25 cellular contexts compared by ENCODE assay signal in genomic region chr10:110400173-110400947, GRCh38.
DNase-seq lines count a peak whose midpoint lies in the region; ATAC-seq and TF ChIP-seq lines count a peak whose summit lies in the region.
"Had no signal": no experiment of that assay in that cellular context is flagged by ENCODE, and none has a peak within 500 bp of the region (broad histone marks: within the 10 kb centered on the region; RNA-seq: fewer than 3 reads in every experiment).

No MANE protein-coding gene starts in this region.

- H3K27me3 ChIP-seq in smooth muscle cell (ENCODE audit: low read depth) = no peaks in the 10 kb centered on the region
- H3K27me3 ChIP-seq: cardiac muscle cell, gastroesophageal sphincter, sigmoid colon had no signal

- no peak for ATAC-seq in natural killer cell treated with Interleukin-12 subunit alpha and Interleukin-12 subunit beta and Interleukin-15 and Interleukin-18, amount 100 ng/mL, for 72 hours
- ATAC-seq in natural killer cell = no peak
- no peak for ATAC-seq in GM21717 (IDR thresholded peaks at IDR 0.05; ENCODE audit: unreplicated experiment)
- ATAC-seq: naive thymus-derived CD4-positive, alpha-beta T cell; T-helper 17 cell had no signal

- intact Hi-C loops in natural killer cell (cut with micrococcal nuclease) = no loop called here

- no peaks in the 10 kb centered on the region for H3K27me3 Mint-ChIP-seq in natural killer cell treated with Interleukin-12 subunit alpha and Interleukin-12 subunit beta and Interleukin-15 and Interleukin-18, amount 100 ng/mL, for 72 hours
- peaks cover 0 to 3% of the 10 kb centered on the region in 2 donors for H3K27me3 Mint-ChIP-seq in natural killer cell (ENCODE audit: low read depth in 2 of 2)
- H3K27me3 Mint-ChIP-seq: naive thymus-derived CD4-positive, alpha-beta T cell; T-helper 17 cell had no signal

- H3K4me3 ChIP-seq in fibroblast of pulmonary artery (replicated peaks; ENCODE audit: low read depth, low read length) (no peak overlapping the region), smooth muscle cell (no peak overlapping the region)
- H3K4me3 ChIP-seq: cardiac muscle cell, gastroesophageal sphincter, sigmoid colon had no signal

- no peaks in the 10 kb centered on the region for H3K9me3 ChIP-seq in smooth muscle cell (replicated peaks; ENCODE audit: low read depth)
- H3K9me3 ChIP-seq: gastroesophageal sphincter, sigmoid colon had no signal

- H3K4me3 Mint-ChIP-seq in natural killer cell treated with Interleukin-12 subunit alpha and Interleukin-12 subunit beta and Interleukin-15 and Interleukin-18, amount 100 ng/mL, for 72 hours = no peak overlapping the region
- no peak overlapping the region for H3K4me3 Mint-ChIP-seq in natural killer cell
- H3K4me3 Mint-ChIP-seq: CD14-positive monocyte; memory B cell; naive thymus-derived CD4-positive, alpha-beta T cell; T-helper 17 cell had no signal

- TF ChIP-seq CTCF in natural killer cell (IDR thresholded peaks at IDR 0.05) = no peak
- TF ChIP-seq CTCF in fibroblast of pulmonary artery (IDR thresholded peaks at IDR 0.05; ENCODE audit: low read length, missing control alignments) = no peak
- no peak for TF ChIP-seq CTCF in smooth muscle cell (IDR thresholded peaks at IDR 0.05; ENCODE audit: borderline replicate concordance, insufficient read depth, poor library complexity, severe bottlenecking)

- H3K27ac ChIP-seq in smooth muscle cell (ENCODE audit: low read depth) = no peak overlapping the region
- H3K27ac ChIP-seq: cardiac muscle cell, gastroesophageal sphincter, parathyroid adenoma, sigmoid colon, WERI-Rb-1 had no signal

- no peak overlapping the region for H3K4me2 ChIP-seq in smooth muscle cell

- no peaks in the 10 kb centered on the region for H3F3A ChIP-seq in smooth muscle cell (ENCODE audit: low read depth)

- no peak for DNase-seq in natural killer cell treated with Interleukin-12 subunit alpha and Interleukin-12 subunit beta and Interleukin-15 and Interleukin-18, amount 100 ng/mL, for 72 hours (ENCODE audit: low spot score)
- DNase-seq in natural killer cell (no peak), RPMI8226 (peak; percentile 83), fibroblast of pulmonary artery (ENCODE audit: low read depth) (peak; percentile 51), smooth muscle cell (lab: John Stamatoyannopoulos, UW; ENCODE audit: unreplicated experiment) (no peak), D341Med (ENCODE audit: low spot score) (no peak), SKM-1 (lab: John Stamatoyannopoulos, UW; ENCODE audit: unreplicated experiment) (no peak)
- DNase-seq: activated effector memory CD4-positive, alpha-beta T cell treated with anti-CD3 and anti-CD28 coated beads, Interleukin-2, amount 50 U/mL, for 16 hours; dermis blood vessel endothelial cell; GOT3; naive thymus-derived CD4-positive, alpha-beta T cell; NCI-H1105 treated with DMSO at 0.1 percent for 48 hours; NCI-H2107; NCI-H524; SHP77 treated with DMSO at 0.1 percent for 48 hours; sigmoid colon; stimulated activated naive CD4-positive, alpha-beta T cell; T-helper 17 cell; WERI-Rb-1 had no signal

- peaks cover 29 to 50% of the 10 kb centered on the region in 2 donors for H3K4me1 Mint-ChIP-seq in natural killer cell treated with Interleukin-12 subunit alpha and Interleukin-12 subunit beta and Interleukin-15 and Interleukin-18, amount 100 ng/mL, for 72 hours (ENCODE audit: low read depth in 2 of 2)
- H3K4me1 Mint-ChIP-seq in natural killer cell = peaks cover 12 to 16% of the 10 kb centered on the region in 2 donors
- H3K4me1 Mint-ChIP-seq: memory B cell had no signal

- peak overlapping the region; percentile 16 to 83 for H3K27ac Mint-ChIP-seq in natural killer cell treated with Interleukin-12 subunit alpha and Interleukin-12 subunit beta and Interleukin-15 and Interleukin-18, amount 100 ng/mL, for 72 hours
- no peak overlapping the region for H3K27ac Mint-ChIP-seq in natural killer cell
- H3K27ac Mint-ChIP-seq: memory B cell; naive thymus-derived CD4-positive, alpha-beta T cell; T-helper 17 cell had no signal

- H3K36me3 Mint-ChIP-seq in natural killer cell treated with Interleukin-12 subunit alpha and Interleukin-12 subunit beta and Interleukin-15 and Interleukin-18, amount 100 ng/mL, for 72 hours = no peaks in the 10 kb centered on the region
- H3K36me3 Mint-ChIP-seq in natural killer cell = no peaks in the 10 kb centered on the region
- H3K36me3 Mint-ChIP-seq: CD14-positive monocyte; memory B cell; naive thymus-derived CD4-positive, alpha-beta T cell had no signal

- 93% methylated on average over 6 of the region's 6 CpGs for WGBS in smooth muscle cell (ENCODE audit: low lambda C conversion rate)

- no peak overlapping the region for H3K9ac ChIP-seq in smooth muscle cell (ENCODE audit: low read depth)
- H3K9ac ChIP-seq: parathyroid adenoma had no signal

- no peaks in the 10 kb centered on the region for H3K79me2 ChIP-seq in smooth muscle cell (ENCODE audit: low read depth)
- H3K79me2 ChIP-seq: parathyroid adenoma had no signal

- H2AFZ ChIP-seq in smooth muscle cell (ENCODE audit: low read depth) = no peak overlapping the region
- H2AFZ ChIP-seq: parathyroid adenoma had no signal

- no peaks in the 10 kb centered on the region for H4K20me1 ChIP-seq in smooth muscle cell (ENCODE audit: low read depth)

- H3K4me1 ChIP-seq in smooth muscle cell (ENCODE audit: low read depth) = peaks cover 10% of the 10 kb centered on the region

- no peaks in the 10 kb centered on the region for H3K36me3 ChIP-seq in smooth muscle cell (ENCODE audit: low read depth)
- H3K36me3 ChIP-seq: cardiac muscle cell, gastroesophageal sphincter, sigmoid colon, WERI-Rb-1 had no signal

- no peaks in the 10 kb centered on the region for H3K9me3 Mint-ChIP-seq in natural killer cell treated with Interleukin-12 subunit alpha and Interleukin-12 subunit beta and Interleukin-15 and Interleukin-18, amount 100 ng/mL, for 72 hours
- no peaks in the 10 kb centered on the region for H3K9me3 Mint-ChIP-seq in natural killer cell
- H3K9me3 Mint-ChIP-seq: memory B cell; naive thymus-derived CD4-positive, alpha-beta T cell had no signal

Comparison
In these comparisons a context has a peak if more than half of its experiments do, and no peak if none do; other contexts are left out.
1. H3K27ac Mint-ChIP-seq: peak in natural killer cell treated with Interleukin-12 subunit alpha and Interleukin-12 subunit beta and Interleukin-15 and Interleukin-18, amount 100 ng/mL, for 72 hours (2 of 2); none in natural killer cell (0 of 2).
2. DNase-seq: peak in RPMI8226 (single experiment) and fibroblast of pulmonary artery (single experiment); none in natural killer cell treated with Interleukin-12 subunit alpha and Interleukin-12 subunit beta and Interleukin-15 and Interleukin-18, amount 100 ng/mL, for 72 hours (single experiment), natural killer cell (single experiment), smooth muscle cell (single experiment), D341Med (single experiment) and SKM-1 (single experiment).